Comparison of ENCODE assay signal across 8 cellular contexts in the genomic region with DNA sequence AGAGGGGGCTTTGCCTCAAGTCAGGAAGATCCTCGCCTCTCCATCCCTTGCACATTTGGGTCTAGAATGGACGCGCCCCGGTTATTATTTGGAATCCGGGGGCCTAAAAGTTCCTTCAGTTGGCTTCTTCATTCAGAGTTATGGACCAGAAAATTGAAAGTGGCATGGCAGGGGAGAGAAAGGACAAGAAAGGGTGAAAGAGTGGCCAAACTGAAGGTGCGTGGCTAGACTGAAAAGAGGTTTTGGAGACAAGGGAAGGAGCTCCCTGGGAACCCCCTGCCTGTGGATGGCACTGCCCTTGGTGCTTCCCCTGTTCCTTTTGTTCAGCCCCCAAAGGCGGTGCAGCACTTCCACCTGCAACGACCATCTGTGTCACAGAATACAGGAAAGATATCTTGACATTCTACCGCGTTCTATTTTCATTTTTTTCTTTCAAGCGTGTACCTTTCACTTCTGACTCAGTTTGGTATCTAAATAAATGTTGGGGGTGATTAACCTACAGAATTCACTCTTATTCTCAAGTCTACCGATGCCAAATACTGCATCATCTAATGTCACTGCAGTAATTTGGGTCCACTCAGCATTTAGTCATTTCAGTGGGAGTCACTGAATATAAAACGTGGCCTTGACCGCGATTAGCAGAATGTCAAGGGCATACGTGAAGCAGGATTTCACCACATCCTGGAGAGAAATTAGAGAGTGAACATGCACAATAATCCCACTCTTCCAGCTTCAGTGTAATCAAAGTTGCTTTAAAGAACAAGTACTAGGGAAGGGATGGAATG.
DNase-seq lines count a peak whose midpoint lies in the region; ATAC-seq lines count a peak whose summit lies in the region.

No MANE protein-coding gene starts in this region.

- POLR2A ChIA-PET in CD8-positive, alpha-beta memory T cell (lab: Charles Lee), result no interaction called here

- peaks cover 12% of the 10 kb centered on the region for H3K4me1 ChIP-seq in CD8-positive, alpha-beta memory T cell (ENCODE audit: insufficient read depth, low read length)
- peaks cover 32% of the 10 kb centered on the region; the same call in 1 of the 2 replicates for H3K4me1 ChIP-seq in iPS-20b (ENCODE audit: insufficient read depth, low read length)

- peak overlapping the region; percentile 55 for H3K4me3 ChIP-seq in CD8-positive, alpha-beta memory T cell (ENCODE audit: low read length)
- peak overlapping the region; percentile 63 for H3K4me3 ChIP-seq in MG63
- peak overlapping the region; percentile 73 for H3K4me3 ChIP-seq in iPS-20b (ENCODE audit: low read length)

- H3K27me3 Mint-ChIP-seq in CD8-positive, alpha-beta memory T cell, result peaks cover 27 to 69% of the 10 kb centered on the region in 2 donors
- peaks cover 8% of the 10 kb centered on the region for H3K27me3 Mint-ChIP-seq in activated naive CD4-positive, alpha-beta T cell treated with anti-CD3 and anti-CD28 coated beads for 36 hours (ENCODE audit: low read depth)

- H3K9me3 ChIP-seq in CD8-positive, alpha-beta memory T cell (ENCODE audit: low read length), result no peaks in the 10 kb centered on the region
- H3K9me3 ChIP-seq in MG63 (no peaks in the 10 kb centered on the region), iPS-20b (ENCODE audit: insufficient read depth, low read depth, low read length) (no peaks in the 10 kb centered on the region)

- H3K27ac Mint-ChIP-seq in CD8-positive, alpha-beta memory T cell, result peak overlapping the region in 6 of 8 donors; percentile 13 to 81 (median 72)
- H3K27ac Mint-ChIP-seq in activated naive CD4-positive, alpha-beta T cell treated with anti-CD3 and anti-CD28 coated beads for 36 hours, result peak overlapping the region; percentile 85

- no peak for ATAC-seq in HG03457 (IDR thresholded peaks at IDR 0.05; ENCODE audit: unreplicated experiment)

- peak overlapping the region; percentile 68 to 91 (median 78) for H3K4me3 Mint-ChIP-seq in CD8-positive, alpha-beta memory T cell
- peak overlapping the region; percentile 77 for H3K4me3 Mint-ChIP-seq in activated naive CD4-positive, alpha-beta T cell treated with anti-CD3 and anti-CD28 coated beads for 36 hours

- H3K27me3 ChIP-seq in CD8-positive, alpha-beta memory T cell (ENCODE audit: insufficient read depth, low read length, poor library complexity, severe bottlenecking), result peaks cover 5% of the 10 kb centered on the region
- H3K27me3 ChIP-seq in MG63 (no peaks in the 10 kb centered on the region), iPS-20b (ENCODE audit: insufficient read depth, low read length) (peaks cover 31% of the 10 kb centered on the region)

- H3K36me3 ChIP-seq in CD8-positive, alpha-beta memory T cell (ENCODE audit: insufficient read depth, low read length), result no peaks in the 10 kb centered on the region
- H3K36me3 ChIP-seq in MG63 (no peaks in the 10 kb centered on the region), iPS-20b (ENCODE audit: insufficient read depth, low read depth, low read length) (no peaks in the 10 kb centered on the region)

- no peak overlapping the region for H3K27ac ChIP-seq in CD8-positive, alpha-beta memory T cell (ENCODE audit: low read depth, low read length)
- H3K27ac ChIP-seq in iPS-20b (ENCODE audit: low read length), result no peak overlapping the region

- peak overlapping the region; percentile 82; the same call in 1 of the 2 replicates for H3K9ac ChIP-seq in iPS-20b (ENCODE audit: low read depth, low read length)

- peaks cover 20 to 27% (median 26%) of the 10 kb centered on the region in 3 donors for H3K4me1 Mint-ChIP-seq in CD8-positive, alpha-beta memory T cell
- peaks cover 35% of the 10 kb centered on the region for H3K4me1 Mint-ChIP-seq in activated naive CD4-positive, alpha-beta T cell treated with anti-CD3 and anti-CD28 coated beads for 36 hours (ENCODE audit: low read depth)

- peak in 1 of 5 donors; percentile 6 for DNase-seq in CD8-positive, alpha-beta memory T cell
- peak; percentile 11 for DNase-seq in MG63
- DNase-seq in activated naive CD4-positive, alpha-beta T cell treated with anti-CD3 and anti-CD28 coated beads for 36 hours, result peak; percentile 77
- DNase-seq in stimulated activated CD4-positive, alpha-beta T cell treated with anti-CD3 and anti-CD28 coated beads, Interleukin-4, amount 100 ng/mL, for 24 hours, result peak; percentile 27
- DNase-seq in 8988T, result no peak
- DNase-seq in NCI-H2029 treated with DMSO at 0.1 percent for 48 hours (lab: John Stamatoyannopoulos, UW), result no peak

- peaks cover 0 to 1% (median 1%) of the 10 kb centered on the region in 3 donors for H3K36me3 Mint-ChIP-seq in CD8-positive, alpha-beta memory T cell
- H3K36me3 Mint-ChIP-seq in activated naive CD4-positive, alpha-beta T cell treated with anti-CD3 and anti-CD28 coated beads for 36 hours (ENCODE audit: low read depth), result no peaks in the 10 kb centered on the region

- intact Hi-C loops in activated naive CD4-positive, alpha-beta T cell treated with anti-CD3 and anti-CD28 coated beads for 36 hours (cut with micrococcal nuclease), result loop anchor here (1.0 to 10.0 kb wide), 12 partner anchors 20 to 1243 kb away; partner anchors contain the start of genes NFRKB, PRDM10 and ZBTB44

- CTCF ChIA-PET in CD8-positive, alpha-beta memory T cell (lab: Charles Lee), result no interaction called here
- CTCF ChIA-PET in activated naive CD4-positive, alpha-beta T cell treated with anti-CD3 and anti-CD28 coated beads for 36 hours (lab: Charles Lee), result interaction anchor here (0.8 kb wide), 1 partner anchor 40 kb away, joined by 3 read pairs; no protein-coding TSS in a partner anchor

- peaks cover 0 to 4% (median 0%) of the 10 kb centered on the region in 5 donors for H3K9me3 Mint-ChIP-seq in CD8-positive, alpha-beta memory T cell
- H3K9me3 Mint-ChIP-seq in activated naive CD4-positive, alpha-beta T cell treated with anti-CD3 and anti-CD28 coated beads for 36 hours, result no peaks in the 10 kb centered on the region

Comparison
In these comparisons a context has a peak if more than half of its experiments do, and no peak if none do; other contexts are left out.
1. DNase-seq: peak in MG63 (single experiment), activated naive CD4-positive, alpha-beta T cell treated with anti-CD3 and anti-CD28 coated beads for 36 hours (single experiment) and stimulated activated CD4-positive, alpha-beta T cell treated with anti-CD3 and anti-CD28 coated beads, Interleukin-4, amount 100 ng/mL, for 24 hours (single experiment); none in 8988T (single experiment) and NCI-H2029 treated with DMSO at 0.1 percent for 48 hours (single experiment).
2. Peak in every context shown above with its lines, with median percentiles within 50 percentile points of each other: H3K4me3 ChIP-seq.